ENCODE assay signal across 8 cellular contexts in genomic region chr5:173315495-173316352, GRCh38. TPM values are rescaled to one million over a fixed set of nuclear protein-coding genes. Genes with fewer than 3 reads are reported as not detected.
DNase-seq lines count a peak whose midpoint lies in the region; ATAC-seq and TF ChIP-seq lines count a peak whose summit lies in the region.

No MANE protein-coding gene starts in this region.

- H3K9me3 Mint-ChIP-seq in endodermal cell, result no peaks in the 10 kb centered on the region

- TF ChIP-seq CTCF in endodermal cell (conservative IDR thresholded peaks at IDR 0.05), result no peak
- no peak for TF ChIP-seq CTCF in neural cell (IDR thresholded peaks at IDR 0.05; ENCODE audit: poor library complexity, severe bottlenecking)

- H3K36me3 ChIP-seq in endodermal cell (ENCODE audit: control insufficient read depth, insufficient read depth, low read length), result no peaks in the 10 kb centered on the region
- no peaks in the 10 kb centered on the region for H3K36me3 ChIP-seq in neural cell (ENCODE audit: insufficient read depth, low read length)

- peaks cover 6% of the 10 kb centered on the region for H3K27me3 Mint-ChIP-seq in endodermal cell (ENCODE audit: insufficient read depth)

- DNase-seq in COLO668 (lab: John Stamatoyannopoulos, UW; ENCODE audit: unreplicated experiment) (peak; percentile 79), NCI-H2029 treated with DMSO at 0.1 percent for 48 hours (lab: John Stamatoyannopoulos, UW) (peak; percentile 83), endodermal cell (peak; percentile 58), RKO (ENCODE audit: low spot score) (no peak)
- no peak for DNase-seq in activated CD4-positive, CD25-positive, alpha-beta regulatory T cell treated with anti-CD3 and anti-CD28 coated beads, Interleukin-2, amount 50 U/mL, for 72 hours

- peak overlapping the region; percentile 1 for H3K4me2 ChIP-seq in neural cell (ENCODE audit: low read length)

- H3K27ac ChIP-seq in endodermal cell (ENCODE audit: low read depth, low read length) (peak overlapping the region; percentile 55), neural cell (ENCODE audit: low read length) (peak overlapping the region; percentile 51)

- H3K4me3 Mint-ChIP-seq in endodermal cell, result no peak overlapping the region

- H3K9ac ChIP-seq in endodermal cell (ENCODE audit: extremely low read depth, low read length, poor library complexity, severe bottlenecking) (no peak overlapping the region), neural cell (ENCODE audit: low read length) (peak overlapping the region; percentile 32)

- H3K4me3 ChIP-seq in endodermal cell (ENCODE audit: low read length) (no peak overlapping the region), neural cell (ENCODE audit: low read length) (peak overlapping the region; percentile 46)

- no peaks in the 10 kb centered on the region for H4K20me1 ChIP-seq in neural cell (ENCODE audit: insufficient read depth)

- no peaks in the 10 kb centered on the region for H3K36me3 Mint-ChIP-seq in endodermal cell (ENCODE audit: low read depth)

- 65 to 72% methylated on average over 15 to 21 of the region's 21 CpGs for WGBS in endodermal cell (ENCODE audit: insufficient coverage in 1 of 2, insufficient read length in 1 of 2), 2 experiments

- no peaks in the 10 kb centered on the region for H3F3A ChIP-seq in neural cell (ENCODE audit: insufficient read depth, low read length, poor library complexity, severe bottlenecking)

- TF ChIP-seq RAD21 in neural cell (conservative IDR thresholded peaks at IDR 0.05), result peak; percentile 23

- H3K4me1 Mint-ChIP-seq in endodermal cell, result peaks cover 8% of the 10 kb centered on the region

- H3K27me3 ChIP-seq in endodermal cell (ENCODE audit: control insufficient read depth, insufficient read depth, low read length, poor library complexity, severe bottlenecking) (no peaks in the 10 kb centered on the region), neural cell (ENCODE audit: insufficient read depth, low read depth, low read length) (no peaks in the 10 kb centered on the region)

- no peak overlapping the region for H2AFZ ChIP-seq in neural cell (ENCODE audit: low read depth, low read length)

- peak; percentile 91 for TF ChIP-seq EP300 in neural cell (conservative IDR thresholded peaks at IDR 0.05; ENCODE audit: poor library complexity, severe bottlenecking)

- ATAC-seq in GM18511 (IDR thresholded peaks at IDR 0.05; ENCODE audit: unreplicated experiment), result no peak
- no peak for ATAC-seq in GM19351 (IDR thresholded peaks at IDR 0.05; ENCODE audit: unreplicated experiment)

- no peaks in the 10 kb centered on the region for H3K79me2 ChIP-seq in neural cell (replicated peaks; ENCODE audit: insufficient read depth, low read length)

- H3K9me2 ChIP-seq in neural cell (ENCODE audit: insufficient read depth, low read length), result no peaks in the 10 kb centered on the region

- H3K4me1 ChIP-seq in endodermal cell (ENCODE audit: control insufficient read depth, insufficient read depth, low read length), result no peaks in the 10 kb centered on the region

- no peak overlapping the region for H3K27ac Mint-ChIP-seq in endodermal cell

- H3K9me3 ChIP-seq in endodermal cell (ENCODE audit: control insufficient read depth, low read length), result no peaks in the 10 kb centered on the region
- no peaks in the 10 kb centered on the region for H3K9me3 ChIP-seq in neural cell (ENCODE audit: low read length)

TF ChIP-seq in neural cell, 6 proteins besides CTCF, POLR2A, EP300 and RAD21:
- TF ChIP-seq, protein P1, sequence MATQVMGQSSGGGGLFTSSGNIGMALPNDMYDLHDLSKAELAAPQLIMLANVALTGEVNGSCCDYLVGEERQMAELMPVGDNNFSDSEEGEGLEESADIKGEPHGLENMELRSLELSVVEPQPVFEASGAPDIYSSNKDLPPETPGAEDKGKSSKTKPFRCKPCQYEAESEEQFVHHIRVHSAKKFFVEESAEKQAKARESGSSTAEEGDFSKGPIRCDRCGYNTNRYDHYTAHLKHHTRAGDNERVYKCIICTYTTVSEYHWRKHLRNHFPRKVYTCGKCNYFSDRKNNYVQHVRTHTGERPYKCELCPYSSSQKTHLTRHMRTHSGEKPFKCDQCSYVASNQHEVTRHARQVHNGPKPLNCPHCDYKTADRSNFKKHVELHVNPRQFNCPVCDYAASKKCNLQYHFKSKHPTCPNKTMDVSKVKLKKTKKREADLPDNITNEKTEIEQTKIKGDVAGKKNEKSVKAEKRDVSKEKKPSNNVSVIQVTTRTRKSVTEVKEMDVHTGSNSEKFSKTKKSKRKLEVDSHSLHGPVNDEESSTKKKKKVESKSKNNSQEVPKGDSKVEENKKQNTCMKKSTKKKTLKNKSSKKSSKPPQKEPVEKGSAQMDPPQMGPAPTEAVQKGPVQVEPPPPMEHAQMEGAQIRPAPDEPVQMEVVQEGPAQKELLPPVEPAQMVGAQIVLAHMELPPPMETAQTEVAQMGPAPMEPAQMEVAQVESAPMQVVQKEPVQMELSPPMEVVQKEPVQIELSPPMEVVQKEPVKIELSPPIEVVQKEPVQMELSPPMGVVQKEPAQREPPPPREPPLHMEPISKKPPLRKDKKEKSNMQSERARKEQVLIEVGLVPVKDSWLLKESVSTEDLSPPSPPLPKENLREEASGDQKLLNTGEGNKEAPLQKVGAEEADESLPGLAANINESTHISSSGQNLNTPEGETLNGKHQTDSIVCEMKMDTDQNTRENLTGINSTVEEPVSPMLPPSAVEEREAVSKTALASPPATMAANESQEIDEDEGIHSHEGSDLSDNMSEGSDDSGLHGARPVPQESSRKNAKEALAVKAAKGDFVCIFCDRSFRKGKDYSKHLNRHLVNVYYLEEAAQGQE (IDR thresholded peaks at IDR 0.05; ENCODE audit: borderline replicate concordance), result peak; percentile 52
- TF ChIP-seq SMC3 (conservative IDR thresholded peaks at IDR 0.05; ENCODE audit: poor library complexity), result peak; percentile 25
- peak; percentile 39 for TF ChIP-seq MXI1 (conservative IDR thresholded peaks at IDR 0.05; ENCODE audit: poor library complexity, severe bottlenecking)
- peak; percentile 92 for TF ChIP-seq POLR2AphosphoS5 (IDR thresholded peaks at IDR 0.05)
- no peak for TF ChIP-seq EZH2 (IDR thresholded peaks at IDR 0.05; ENCODE audit: borderline replicate concordance, insufficient read depth, low read length, poor library complexity, severe bottlenecking)
- TF ChIP-seq TAF1 (IDR thresholded peaks at IDR 0.05; ENCODE audit: low read depth), result no peak

RNA-seq across cellular contexts. Expression of gene STC2, which starts 12.5 kb away (rescaled TPM):
- 1 to 10 TPM; 4.6 to 4.8 TPM for total RNA-seq in endodermal cell
- 14.9 TPM for polyA plus RNA-seq in endodermal cell (2013, experiment 1 of 2)
- polyA plus RNA-seq in endodermal cell (2013, experiment 2 of 2), result 5.3 TPM
- 0.09 and 0.26 TPM in 2 replicates for polyA plus RNA-seq in neural cell
- polyA minus RNA-seq in neural cell, result 1.0 TPM in 1 of 2 replicates, not detected in the other

Comparison
In these comparisons a context has a peak if more than half of its experiments do, and no peak if none do; other contexts are left out.
1. DNase-seq: peak in COLO668 (single experiment), NCI-H2029 treated with DMSO at 0.1 percent for 48 hours (single experiment) and endodermal cell (single experiment); none in RKO (single experiment) and activated CD4-positive, CD25-positive, alpha-beta regulatory T cell treated with anti-CD3 and anti-CD28 coated beads, Interleukin-2, amount 50 U/mL, for 72 hours (single experiment).